In genomic region chr14:65206448-65207096, GRCh38 we compare ENCODE assay signal across 8 cellular contexts.
DNase-seq lines count a peak whose midpoint lies in the region; ATAC-seq, FAIRE-seq and TF ChIP-seq lines count a peak whose summit lies in the region.

No MANE protein-coding gene starts in this region.

- H3K27ac Mint-ChIP-seq in activated T-helper 2 cell treated with anti-CD3 and anti-CD28 coated beads, Interferon-gamma antibody, Interleukin-2, Interleukin-4, amounts not matched to agents 10 μg/mL and 5 μg/mL and 100 μg/mL, durations not matched to agents 14 hours and 24 hours and 36 hours: peak overlapping the region; percentile 91

- H3K27ac ChIP-seq in pancreas: no peak overlapping the region

- no peaks in the 10 kb centered on the region for H3K27me3 Mint-ChIP-seq in activated T-helper 2 cell treated with anti-CD3 and anti-CD28 coated beads, Interferon-gamma antibody, Interleukin-2, Interleukin-4, amounts not matched to agents 10 μg/mL and 5 μg/mL and 100 μg/mL, durations not matched to agents 14 hours and 24 hours and 36 hours (ENCODE audit: low read depth)

- H3K4me1 Mint-ChIP-seq in activated T-helper 2 cell treated with anti-CD3 and anti-CD28 coated beads, Interferon-gamma antibody, Interleukin-2, Interleukin-4, amounts not matched to agents 10 μg/mL and 5 μg/mL and 100 μg/mL, durations not matched to agents 14 hours and 24 hours and 36 hours (ENCODE audit: low read depth): peaks cover 61% of the 10 kb centered on the region

- H3K4me3 Mint-ChIP-seq in activated T-helper 2 cell treated with anti-CD3 and anti-CD28 coated beads, Interferon-gamma antibody, Interleukin-2, Interleukin-4, amounts not matched to agents 10 μg/mL and 5 μg/mL and 100 μg/mL, durations not matched to agents 14 hours and 24 hours and 36 hours (ENCODE audit: low read depth): peak overlapping the region; percentile 64

- ATAC-seq in GM19468 (IDR thresholded peaks at IDR 0.05; ENCODE audit: extremely low read depth, unreplicated experiment) (peak; percentile 28), HG03460 (IDR thresholded peaks at IDR 0.05; ENCODE audit: unreplicated experiment) (peak; percentile 67), pancreas (no peak)

- H3K36me3 Mint-ChIP-seq in activated T-helper 2 cell treated with anti-CD3 and anti-CD28 coated beads, Interferon-gamma antibody, Interleukin-2, Interleukin-4, amounts not matched to agents 10 μg/mL and 5 μg/mL and 100 μg/mL, durations not matched to agents 14 hours and 24 hours and 36 hours (ENCODE audit: low read depth): no peaks in the 10 kb centered on the region

- no peak overlapping the region for H3K4me3 ChIP-seq in pancreas

- DNase-seq in ELR (ENCODE audit: low read depth) (peak; percentile 90), stromal cell of bone marrow (ENCODE audit: low read depth) (peak; percentile 72), pancreas (no peak), superior temporal gyrus (ENCODE audit: extremely low spot score) (no peak)
- DNase-seq in activated T-helper 2 cell treated with anti-CD3 and anti-CD28 coated beads, Interferon-gamma antibody, Interleukin-2, Interleukin-4, amounts not matched to agents 10 μg/mL and 5 μg/mL and 100 μg/mL, durations not matched to agents 14 hours and 24 hours and 36 hours (ENCODE audit: low spot score): no peak
- no peak for DNase-seq in stimulated activated CD8-positive, alpha-beta memory T cell treated with anti-CD3 and anti-CD28 coated beads, Interleukin-4, amount 100 ng/mL, for 48 hours

- no peak for FAIRE-seq in pancreas (lab: Jason Lieb, UNC)

- H3K9me3 ChIP-seq in pancreas: no peaks in the 10 kb centered on the region

- H3K9me3 Mint-ChIP-seq in activated T-helper 2 cell treated with anti-CD3 and anti-CD28 coated beads, Interferon-gamma antibody, Interleukin-2, Interleukin-4, amounts not matched to agents 10 μg/mL and 5 μg/mL and 100 μg/mL, durations not matched to agents 14 hours and 24 hours and 36 hours: no peaks in the 10 kb centered on the region

- intact Hi-C loops in activated T-helper 2 cell treated with anti-CD3 and anti-CD28 coated beads, Interferon-gamma antibody, Interleukin-2, Interleukin-4, amounts not matched to agents 10 μg/mL and 5 μg/mL and 100 μg/mL, durations not matched to agents 14 hours and 24 hours and 36 hours (cut with micrococcal nuclease): loop anchor here (1.0 to 5.0 kb wide), 9 partner anchors 16 to 640 kb away; partner anchors contain the start of genes FNTB and MAX
- intact Hi-C loops in pancreas (cut with DNase I): no loop called here

- 92 to 96% methylated on average over 3 of the region's 3 CpGs for WGBS in pancreas, 2 donors

- H3K4me1 ChIP-seq in pancreas: no peaks in the 10 kb centered on the region

- no peak for TF ChIP-seq CTCF in pancreas (IDR thresholded peaks at IDR 0.05)

- no peaks in the 10 kb centered on the region for H3K27me3 ChIP-seq in pancreas

- no peaks in the 10 kb centered on the region for H3K36me3 ChIP-seq in pancreas

Comparison
In these comparisons a context has a peak if more than half of its experiments do, and no peak if none do; other contexts are left out.
1. DNase-seq: peak in ELR (single experiment) and stromal cell of bone marrow (single experiment); none in activated T-helper 2 cell treated with anti-CD3 and anti-CD28 coated beads, Interferon-gamma antibody, Interleukin-2, Interleukin-4, amounts not matched to agents 10 μg/mL and 5 μg/mL and 100 μg/mL, durations not matched to agents 14 hours and 24 hours and 36 hours (single experiment), stimulated activated CD8-positive, alpha-beta memory T cell treated with anti-CD3 and anti-CD28 coated beads, Interleukin-4, amount 100 ng/mL, for 48 hours (single experiment), pancreas (0 of 6) and superior temporal gyrus (single experiment).
2. ATAC-seq: peak in GM19468 (single experiment) and HG03460 (single experiment); none in pancreas (0 of 4).